ENCODE assay signal across 14 cellular contexts in genomic region chr6:19719691-19720127, GRCh38.
DNase-seq lines count a peak whose midpoint lies in the region; ATAC-seq, FAIRE-seq and TF ChIP-seq lines count a peak whose summit lies in the region.
"Had no signal": no experiment of that assay in that cellular context is flagged by ENCODE, and none has a peak within 500 bp of the region (broad histone marks: within the 10 kb centered on the region; RNA-seq: fewer than 3 reads in every experiment).

No MANE protein-coding gene starts in this region.

- peaks cover 0 to 10% (median 5%) of the 10 kb centered on the region in 4 experiments; a peak in 5 of 7 replicates for H3K4me1 ChIP-seq in H1 (replicated peaks in 1 of 4; ENCODE audit: control insufficient read depth in 3 of 4, insufficient read depth in 4 of 4, low read length in 3 of 4)

- TF ChIP-seq POLR2A in H1 (IDR thresholded peaks at IDR 0.05; ENCODE audit: control extremely low read depth in 1 of 2, low read depth in 2 of 2, low read length in 2 of 2), result peak; percentile 33 to 60; a peak in 2 of 3 replicates

- CTCF ChIA-PET in H1 (lab: Charles Lee; ENCODE audit: partially characterized antibody), result interaction anchor here (1.3 kb wide), 1 partner anchor 27 kb away, joined by 4 read pairs; no protein-coding TSS in a partner anchor

- TF ChIP-seq CTCF in AG10803 (conservative IDR thresholded peaks at IDR 0.05; ENCODE audit: low read length) (no peak), H1 (IDR thresholded peaks at IDR 0.05; ENCODE audit: control extremely low read depth in 1 of 3, insufficient read depth in 1 of 3, low read depth in 1 of 3, low read length in 3 of 3) (no peak)

- no peak overlapping the region for H2BK20ac ChIP-seq in H1 (ENCODE audit: low read length)

- no peak overlapping the region for H3K23ac ChIP-seq in H1 (ENCODE audit: insufficient read length)

- no peak for ATAC-seq in GM18511 (IDR thresholded peaks at IDR 0.05; ENCODE audit: unreplicated experiment)
- ATAC-seq in HG03457 (IDR thresholded peaks at IDR 0.05; ENCODE audit: unreplicated experiment), result no peak

- WGBS in H1 (ENCODE audit: extremely low coverage in 1 of 2, insufficient coverage in 1 of 2, insufficient read length in 1 of 2, insufficient replicate concordance in 2 of 2, low coverage in 1 of 2, low lambda C conversion rate in 2 of 2, missing lambda C conversion rate in 1 of 2), 2 experiments, result 59% methylated on average over 11 of the region's 11 CpGs; no CpG with 5 or more reads in 1 of the 2 experiments

- H3K9me3 ChIP-seq in H1 (ENCODE audit: insufficient read depth in 2 of 2, low read depth in 1 of 2, low read length in 1 of 2), result no peaks in the 10 kb centered on the region
- H3K9me3 ChIP-seq: BLaER1 treated with 17β-estradiol and CSF1 and Interleukin-3, amounts not matched to agents 10 nM and 100 nM had no signal

- H2BK5ac ChIP-seq in H1 (ENCODE audit: low read depth, low read length), result peak overlapping the region; percentile 11; the same call in 1 of the 2 replicates

- H3K4ac ChIP-seq in H1 (replicated peaks; ENCODE audit: insufficient read length, low read depth, low read length), result no peak overlapping the region

- no peak overlapping the region for H2AK5ac ChIP-seq in H1 (ENCODE audit: low read depth, low read length)

- H3K4me2 ChIP-seq in H1 (ENCODE audit: insufficient read depth in 1 of 2, low read depth in 2 of 2, low read length in 2 of 2), result no peak overlapping the region

- H2BK120ac ChIP-seq in H1 (replicated peaks; ENCODE audit: low read depth, low read length), result no peak overlapping the region

- no peak overlapping the region for H4K8ac ChIP-seq in H1 (ENCODE audit: extremely low read depth, insufficient read depth, low read length)

- H2BK15ac ChIP-seq in H1 (ENCODE audit: low read length), result peak overlapping the region; percentile 22; the same call in 1 of the 2 replicates

- no peak overlapping the region for H3K56ac ChIP-seq in H1 (replicated peaks; ENCODE audit: insufficient read length, low read depth, low read length)

- no peaks in the 10 kb centered on the region for H3K36me3 ChIP-seq in H1 (ENCODE audit: control insufficient read depth in 2 of 4, insufficient read depth in 4 of 4, low read length in 3 of 4)
- H3K36me3 ChIP-seq: BLaER1 treated with 17β-estradiol and CSF1 and Interleukin-3, amounts not matched to agents 10 nM and 100 nM had no signal

- no peak overlapping the region; the same call in 1 of the 2 replicates for H3K18ac ChIP-seq in H1 (ENCODE audit: extremely low read depth, low read length)

- no peak for TF ChIP-seq EP300 in H1 (IDR thresholded peaks at IDR 0.05; ENCODE audit: borderline replicate concordance in 1 of 2, low read depth in 2 of 2, low read length in 2 of 2)

- no peak overlapping the region for H3K27ac ChIP-seq in H1 (ENCODE audit: low read depth, low read length)
- H3K27ac ChIP-seq: BLaER1 treated with 17β-estradiol and CSF1 and Interleukin-3, amounts not matched to agents 10 nM and 100 nM had no signal

- H2AFZ ChIP-seq in H1 (ENCODE audit: low read length), result peak overlapping the region; percentile 43

- H4K20me1 ChIP-seq in H1 (replicated peaks in 1 of 2; ENCODE audit: control insufficient read depth in 1 of 2, insufficient read depth in 2 of 2, low read length in 2 of 2), result no peaks in the 10 kb centered on the region
- H4K20me1 ChIP-seq: BLaER1 treated with 17β-estradiol and CSF1 and Interleukin-3, amounts not matched to agents 10 nM and 100 nM had no signal

- no peak overlapping the region for H4K5ac ChIP-seq in H1 (ENCODE audit: insufficient read length, low read depth, low read length)

- FAIRE-seq in H1 (lab: Jason Lieb, UNC), result no peak

- no peak overlapping the region for H3K14ac ChIP-seq in H1 (ENCODE audit: insufficient read length)

- H2BK12ac ChIP-seq in H1 (ENCODE audit: low read depth, low read length), result no peak overlapping the region; the same call in 1 of the 2 replicates

- H3K9ac ChIP-seq in H1 (replicated peaks in 1 of 4; ENCODE audit: extremely low read depth in 1 of 4, low read depth in 3 of 4, low read length in 3 of 4), result no peak overlapping the region
- H3K9ac ChIP-seq: BLaER1 treated with 17β-estradiol and CSF1 and Interleukin-3, amounts not matched to agents 10 nM and 100 nM had no signal

- POLR2A ChIA-PET in H1 (lab: Charles Lee; ENCODE audit: partially characterized antibody), result interaction anchor here (1.0 to 2.0 kb wide), 2 partner anchors 16 to 19 kb away, joined by 3 to 7 read pairs; no protein-coding TSS in a partner anchor

- peak; percentile 79 for DNase-seq in AG10803 (ENCODE audit: low read depth)
- DNase-seq in NCI-H2171 treated with DMSO at 0.1 percent for 48 hours (lab: John Stamatoyannopoulos, UW), result peak; percentile 93
- peak in 1 of 2 experiments; percentile 57 for DNase-seq in H1 (ENCODE audit: low read depth in 1 of 2, low spot score in 2 of 2)
- peak; percentile 24 for DNase-seq in myocyte (ENCODE audit: low read depth)
- no peak for DNase-seq in cortex of kidney (lab: John Stamatoyannopoulos, UW)
- no peak for DNase-seq in activated naive CD4-positive, alpha-beta T cell (lab: John Stamatoyannopoulos, UW)
- DNase-seq: activated CD4-positive, alpha-beta T cell treated with anti-CD3 and anti-CD28 coated beads for 48 hours; foreskin melanocyte; midbrain; SHP77; stimulated activated naive CD4-positive, alpha-beta T cell treated with Interleukin-2 at 50 U/mL for 16 hours had no signal

- no peaks in the 10 kb centered on the region; the same call in 1 of the 2 replicates for H3K23me2 ChIP-seq in H1 (ENCODE audit: low read depth, low read length)

- TF ChIP-seq RAD21 in H1 (IDR thresholded peaks at IDR 0.05 in 1 of 2, conservative IDR thresholded peaks at IDR 0.05 in 1 of 2; ENCODE audit: low read depth in 2 of 2, low read length in 2 of 2), result no peak; a peak in 1 of 4 replicates

- H3K4me3 ChIP-seq in AG10803 (ENCODE audit: low read length) (peak overlapping the region; percentile 23; the same call in 1 of the 2 replicates), H1 (ENCODE audit: extremely low read depth in 1 of 4, insufficient read depth in 2 of 4, low read depth in 3 of 4, low read length in 4 of 4) (no peak overlapping the region)
- H3K4me3 ChIP-seq: BLaER1 treated with 17β-estradiol and CSF1 and Interleukin-3, amounts not matched to agents 10 nM and 100 nM had no signal

- H4K91ac ChIP-seq in H1 (replicated peaks; ENCODE audit: insufficient read length, low read length), result no peak overlapping the region

- no peaks in the 10 kb centered on the region for H3K27me3 ChIP-seq in H1 (replicated peaks in 1 of 4; ENCODE audit: control insufficient read depth in 3 of 4, extremely low read depth in 1 of 4, insufficient read depth in 3 of 4, low read length in 3 of 4)
- H3K27me3 ChIP-seq: BLaER1 treated with 17β-estradiol and CSF1 and Interleukin-3, amounts not matched to agents 10 nM and 100 nM had no signal

- H3K79me1 ChIP-seq in H1 (ENCODE audit: low read depth, low read length), result no peaks in the 10 kb centered on the region

- no peaks in the 10 kb centered on the region for H3K79me2 ChIP-seq in H1 (ENCODE audit: control insufficient read depth in 1 of 2, insufficient read depth in 2 of 2, low read length in 2 of 2)

TF ChIP-seq in H1, 55 proteins besides CTCF, POLR2A, EP300 and RAD21:
- TF ChIP-seq SRF (IDR thresholded peaks at IDR 0.05; ENCODE audit: low read depth, low read length) (no peak), KDM5A (IDR thresholded peaks at IDR 0.05; ENCODE audit: low read length) (no peak), TEAD4 (IDR thresholded peaks at IDR 0.05; ENCODE audit: low read depth, low read length) (no peak), CTBP2 (IDR thresholded peaks at IDR 0.05; ENCODE audit: borderline replicate concordance, insufficient read depth, insufficient read length, low read length) (no peak), POLR2AphosphoS5 (IDR thresholded peaks at IDR 0.05; ENCODE audit: low read depth, low read length) (peak; percentile 74; the same call in 1 of the 2 replicates), SIRT6 (IDR thresholded peaks at IDR 0.05; ENCODE audit: low read length) (no peak), TBP (IDR thresholded peaks at IDR 0.05; ENCODE audit: low read depth, low read length) (peak; percentile 74), CBX5 (IDR thresholded peaks at IDR 0.05; ENCODE audit: low read depth, low read length) (no peak), YY1 (IDR thresholded peaks at IDR 0.05; ENCODE audit: low read depth, low read length) (no peak), TAF7 (optimal IDR thresholded peaks at IDR 0.05; ENCODE audit: borderline replicate concordance, low read depth, low read length) (peak; percentile 89), CBX8 (IDR thresholded peaks at IDR 0.05; ENCODE audit: borderline replicate concordance, low read depth, low read length) (no peak), BRCA1 (IDR thresholded peaks at IDR 0.05; ENCODE audit: low read depth, low read length) (no peak), KDM1A (IDR thresholded peaks at IDR 0.05; ENCODE audit: borderline replicate concordance, low read length) (no peak), SP4 (IDR thresholded peaks at IDR 0.05; ENCODE audit: low read length) (no peak)

Comparison
In these comparisons a context has a peak if more than half of its experiments do, and no peak if none do; other contexts are left out.
1. DNase-seq: peak in AG10803 (single experiment), NCI-H2171 treated with DMSO at 0.1 percent for 48 hours (single experiment) and myocyte (single experiment); none in cortex of kidney (single experiment) and activated naive CD4-positive, alpha-beta T cell (0 of 4).